ENCODE assay signal across 25 cellular contexts in the genomic region with DNA sequence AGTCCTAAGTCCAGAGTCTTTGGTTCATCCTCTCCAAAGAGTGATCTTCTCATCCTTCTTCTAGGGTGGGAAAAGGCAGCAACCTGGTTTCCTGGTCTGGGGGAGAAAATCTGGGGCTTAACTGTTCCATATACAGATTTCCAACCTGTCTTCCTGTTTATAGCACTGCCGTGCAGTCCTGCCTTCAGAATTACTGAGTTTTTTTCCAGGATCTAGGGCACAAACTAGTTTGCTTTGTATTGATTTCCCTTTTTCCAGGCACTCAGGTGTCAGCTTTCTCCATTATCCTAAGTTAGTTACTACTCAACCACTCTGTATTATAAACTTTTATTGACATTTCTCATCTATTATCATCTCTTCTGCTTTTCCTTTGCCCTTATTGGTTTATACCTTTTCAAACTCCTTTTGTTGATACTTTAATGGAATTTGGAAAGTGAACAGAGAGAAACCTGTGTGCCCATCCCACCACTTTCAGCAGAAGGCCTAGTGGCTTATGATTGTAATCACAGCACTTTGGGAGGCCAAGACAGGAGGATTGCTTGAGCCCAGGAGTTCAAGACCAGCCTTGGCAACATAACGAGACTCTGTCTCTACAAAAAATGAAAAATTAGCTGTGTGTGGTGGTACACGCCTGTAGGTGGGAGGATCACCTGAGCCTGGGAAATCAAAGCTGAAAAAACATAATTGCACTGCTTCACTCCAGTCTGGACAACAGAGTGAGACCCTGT. TPM values are rescaled to one million over a fixed set of nuclear protein-coding genes. Genes with fewer than 3 reads are reported as not detected.
"Had no signal": no experiment of that assay in that cellular context is flagged by ENCODE, and none has a peak within 500 bp of the region (broad histone marks: within the 10 kb centered on the region; RNA-seq: fewer than 3 reads in every experiment).

No MANE protein-coding gene starts in this region.

- H3K9me3 ChIP-seq: breast epithelium, MG63 had no signal

- H3K27ac Mint-ChIP-seq: activated CD4-positive, alpha-beta memory T cell treated with anti-CD3 and anti-CD28 coated beads, Interleukin-2, amount 10 ng/mL, durations not matched to agents 7 days and 5 days; activated CD4-positive, alpha-beta T cell treated with anti-CD3 and anti-CD28 coated beads for 36 hours; activated naive CD4-positive, alpha-beta T cell treated with anti-CD3 and anti-CD28 coated beads, Interleukin-2, amount 10 ng/mL, durations not matched to agents 7 days and 5 days; activated naive CD8-positive, alpha-beta T cell treated with anti-CD3 and anti-CD28 coated beads for 36 hours; activated T-cell treated with anti-CD3 and anti-CD28 coated beads, Interleukin-2, amount 50 U/mL, for 72 hours; activated T-helper 2 cell treated with anti-CD3 and anti-CD28 coated beads, Interferon-gamma antibody, Interleukin-2, Interleukin-4, amounts not matched to agents 10 μg/mL and 5 μg/mL and 100 μg/mL, durations not matched to agents 14 hours and 24 hours and 36 hours had no signal

- H3K27me3 Mint-ChIP-seq: activated CD4-positive, alpha-beta T cell treated with anti-CD3 and anti-CD28 coated beads for 36 hours; activated naive CD8-positive, alpha-beta T cell treated with anti-CD3 and anti-CD28 coated beads for 36 hours had no signal

- H3K27ac ChIP-seq: breast epithelium, SK-N-MC, WERI-Rb-1 had no signal

- H3K27me3 ChIP-seq: breast epithelium, MG63 had no signal

- H3K4me3 ChIP-seq: breast epithelium, MG63, SK-N-MC had no signal

- H3K36me3 Mint-ChIP-seq: activated naive CD4-positive, alpha-beta T cell treated with anti-CD3 and anti-CD28 coated beads, Interleukin-2, amount 10 ng/mL, durations not matched to agents 7 days and 5 days; activated naive CD8-positive, alpha-beta T cell treated with anti-CD3 and anti-CD28 coated beads for 36 hours had no signal

- ATAC-seq: activated CD4-positive, alpha-beta T cell treated with anti-CD3 and anti-CD28 coated beads for 36 hours; activated T-cell treated with anti-CD3 and anti-CD28 coated beads, Interleukin-2, amount 50 U/mL, for 72 hours had no signal

- H3K36me3 ChIP-seq: breast epithelium, MG63, WERI-Rb-1 had no signal

- DNase-seq: activated CD4-positive, alpha-beta memory T cell treated with anti-CD3 and anti-CD28 coated beads, Interleukin-2, amount 10 ng/mL, durations not matched to agents 7 days and 5 days; activated CD4-positive, alpha-beta T cell treated with anti-CD3 and anti-CD28 coated beads for 36 hours; activated CD4-positive, alpha-beta T cell treated with anti-CD3 and anti-CD28 coated beads, Interleukin-2, amount 50 U/mL, for 1 hour; activated gamma-delta T cell treated with Interleukin-2 at 50 U/mL for 16 hours; activated naive CD4-positive, alpha-beta T cell treated with anti-CD3 and anti-CD28 coated beads, Interleukin-2, amount 10 ng/mL, durations not matched to agents 7 days and 5 days; activated naive CD8-positive, alpha-beta T cell treated with anti-CD3 and anti-CD28 coated beads for 36 hours; activated T-cell treated with anti-CD3 and anti-CD28 coated beads, Interleukin-2, amount 50 U/mL, for 72 hours; caudate nucleus; MG63; NCI-H1092 treated with DMSO at 0.1 percent for 48 hours; NCI-H1417 treated with DMSO at 0.1 percent for 48 hours; NCI-H1694; NCI-H2029; NCI-H2107; NCI-H2171 treated with DMSO at 0.1 percent for 48 hours; NCI-H345; NCI-H510A; NCI-H526 treated with DMSO at 0.1 percent for 48 hours; SIG-M5; T-helper 1 cell; WERI-Rb-1 had no signal

- H3K9me3 Mint-ChIP-seq: activated CD4-positive, alpha-beta memory T cell treated with anti-CD3 and anti-CD28 coated beads, Interleukin-2, amount 10 ng/mL, durations not matched to agents 7 days and 5 days; activated naive CD4-positive, alpha-beta T cell treated with anti-CD3 and anti-CD28 coated beads, Interleukin-2, amount 10 ng/mL, durations not matched to agents 7 days and 5 days; activated naive CD8-positive, alpha-beta T cell treated with anti-CD3 and anti-CD28 coated beads for 36 hours; activated T-cell treated with anti-CD3 and anti-CD28 coated beads, Interleukin-2, amount 50 U/mL, for 72 hours; activated T-helper 2 cell treated with anti-CD3 and anti-CD28 coated beads, Interferon-gamma antibody, Interleukin-2, Interleukin-4, amounts not matched to agents 10 μg/mL and 5 μg/mL and 100 μg/mL, durations not matched to agents 14 hours and 24 hours and 36 hours had no signal

- H3K4me1 ChIP-seq: breast epithelium had no signal

- H3K4me1 Mint-ChIP-seq: activated CD4-positive, alpha-beta T cell treated with anti-CD3 and anti-CD28 coated beads for 36 hours; activated naive CD8-positive, alpha-beta T cell treated with anti-CD3 and anti-CD28 coated beads for 36 hours had no signal

- H3K4me3 Mint-ChIP-seq: activated CD4-positive, alpha-beta memory T cell treated with anti-CD3 and anti-CD28 coated beads, Interleukin-2, amount 10 ng/mL, durations not matched to agents 7 days and 5 days; activated CD4-positive, alpha-beta T cell treated with anti-CD3 and anti-CD28 coated beads for 36 hours; activated naive CD4-positive, alpha-beta T cell treated with anti-CD3 and anti-CD28 coated beads, Interleukin-2, amount 10 ng/mL, durations not matched to agents 7 days and 5 days; activated naive CD8-positive, alpha-beta T cell treated with anti-CD3 and anti-CD28 coated beads for 36 hours; activated T-cell treated with anti-CD3 and anti-CD28 coated beads, Interleukin-2, amount 50 U/mL, for 72 hours had no signal

RNA-seq across cellular contexts. Expression of gene LYZ, which starts 4.1 kb away (rescaled TPM):
- total RNA-seq: activated CD4-positive, alpha-beta T cell treated with anti-CD3 and anti-CD28 coated beads for 36 hours; activated CD8-positive, alpha-beta memory T cell treated with anti-CD3 and anti-CD28 coated beads for 36 hours; activated naive CD8-positive, alpha-beta T cell treated with anti-CD3 and anti-CD28 coated beads for 36 hours; activated T-helper 2 cell treated with anti-CD3 and anti-CD28 coated beads, Interferon-gamma antibody, Interleukin-2, Interleukin-4, amounts not matched to agents 10 μg/mL and 5 μg/mL and 100 μg/mL, durations not matched to agents 14 hours and 24 hours and 36 hours had no signal
